ENCODE assay signal across 18 cellular contexts in genomic region chr3:128735287-128735686, GRCh38. TPM values are rescaled to one million over a fixed set of nuclear protein-coding genes. Genes with fewer than 3 reads are reported as not detected.
DNase-seq lines count a peak whose midpoint lies in the region; ATAC-seq and TF ChIP-seq lines count a peak whose summit lies in the region.
"Had no signal": no experiment of that assay in that cellular context is flagged by ENCODE, and none has a peak within 500 bp of the region (broad histone marks: within the 10 kb centered on the region; RNA-seq: fewer than 3 reads in every experiment).

No MANE protein-coding gene starts in this region.

- H3K4me1 ChIP-seq in Loucy (ENCODE audit: insufficient read depth, low read length, poor library complexity, severe bottlenecking): peaks cover 65% of the 10 kb centered on the region
- peaks cover 77% of the 10 kb centered on the region for H3K4me1 ChIP-seq in psoas muscle
- H3K4me1 ChIP-seq: colonic mucosa had no signal

- no peak for DNase-seq in activated CD4-positive, alpha-beta T cell treated with anti-CD3 and anti-CD28 coated beads for 36 hours
- DNase-seq in activated CD4-positive, alpha-beta T cell treated with anti-CD3 and anti-CD28 coated beads for 48 hours: no peak
- DNase-seq in chondrocyte (ENCODE audit: low spot score) (no peak), psoas muscle (no peak), HEK293T (ENCODE audit: extremely low spot score) (no peak), NCI-H2196 treated with DMSO at 0.1 percent for 48 hours (lab: John Stamatoyannopoulos, UW; ENCODE audit: unreplicated experiment) (no peak)
- DNase-seq: activated CD4-positive, alpha-beta T cell treated with anti-CD3 and anti-CD28 coated beads for 1 hour; amniotic stem cell; colonic mucosa; heart right ventricle; NCI-H1694; NCI-H82; RPMI8226; T-helper 1 cell had no signal

- H3K4me1 Mint-ChIP-seq in activated CD4-positive, alpha-beta T cell treated with anti-CD3 and anti-CD28 coated beads for 36 hours: peaks cover 71% of the 10 kb centered on the region
- H3K4me1 Mint-ChIP-seq in chondrocyte (ENCODE audit: low read depth): peaks cover 53% of the 10 kb centered on the region

- H3F3A ChIP-seq in Loucy (ENCODE audit: low read depth): 0 out of 2 replicates have a peak, but pooled peaks cover 3% of the 10 kb centered on the region

- no peak overlapping the region for H2AFZ ChIP-seq in Loucy (ENCODE audit: low read length)

- POLR2A ChIA-PET in activated CD4-positive, alpha-beta T cell treated with anti-CD3 and anti-CD28 coated beads for 36 hours (lab: Charles Lee): no interaction called here
- POLR2A ChIA-PET in HEK293T (lab: Yijun Ruan, JAX): no interaction called here

- H3K9me3 Mint-ChIP-seq in activated CD4-positive, alpha-beta T cell treated with anti-CD3 and anti-CD28 coated beads for 36 hours (ENCODE audit: low read depth): no peaks in the 10 kb centered on the region
- no peaks in the 10 kb centered on the region for H3K9me3 Mint-ChIP-seq in chondrocyte (ENCODE audit: low read depth)

- TF ChIP-seq CTCF in Loucy (conservative IDR thresholded peaks at IDR 0.05; ENCODE audit: low read length) (no peak), chondrocyte (IDR thresholded peaks at IDR 0.05) (no peak), psoas muscle (IDR thresholded peaks at IDR 0.05) (no peak)

- H3K4me3 Mint-ChIP-seq in activated CD4-positive, alpha-beta T cell treated with anti-CD3 and anti-CD28 coated beads for 36 hours: no peak overlapping the region
- H3K4me3 Mint-ChIP-seq in chondrocyte (ENCODE audit: unreplicated experiment): no peak overlapping the region

- no peaks in the 10 kb centered on the region for H3K27me3 Mint-ChIP-seq in activated CD4-positive, alpha-beta T cell treated with anti-CD3 and anti-CD28 coated beads for 36 hours
- H3K27me3 Mint-ChIP-seq in chondrocyte (ENCODE audit: low read depth): no peaks in the 10 kb centered on the region

- no peaks in the 10 kb centered on the region for H3K9me2 ChIP-seq in Loucy (replicated peaks; ENCODE audit: low read depth, low read length)

- H4K20me1 ChIP-seq in Loucy (ENCODE audit: insufficient read depth, low read length, poor library complexity, severe bottlenecking): peaks cover 78% of the 10 kb centered on the region

- H3K36me3 ChIP-seq in Loucy (ENCODE audit: insufficient read depth, low read length) (peaks cover 17% of the 10 kb centered on the region; the same call in 1 of the 2 replicates), psoas muscle (ENCODE audit: insufficient read depth in 1 of 2, low read depth in 1 of 2) (peaks cover 0 to 5% of the 10 kb centered on the region in 2 donors)
- H3K36me3 ChIP-seq: colonic mucosa had no signal

- H3K79me2 ChIP-seq in Loucy (ENCODE audit: insufficient read depth, low read length): peaks cover 100% of the 10 kb centered on the region

- H3K27ac Mint-ChIP-seq in activated CD4-positive, alpha-beta T cell treated with anti-CD3 and anti-CD28 coated beads for 36 hours: peak overlapping the region; percentile 39
- H3K27ac Mint-ChIP-seq in chondrocyte (ENCODE audit: unreplicated experiment): peak overlapping the region; percentile 39

- H3K27me3 ChIP-seq in Loucy (ENCODE audit: insufficient read depth, low read length, poor library complexity, severe bottlenecking) (no peaks in the 10 kb centered on the region), psoas muscle (ENCODE audit: insufficient read depth in 3 of 3, low read length in 2 of 3) (no peaks in the 10 kb centered on the region)
- H3K27me3 ChIP-seq: colonic mucosa, heart right ventricle, suprapubic skin had no signal

- peak overlapping the region; percentile 65 for H3K9ac ChIP-seq in Loucy (ENCODE audit: low read depth, low read length, poor library complexity, severe bottlenecking)

- no peaks in the 10 kb centered on the region for H3K9me3 ChIP-seq in Loucy (ENCODE audit: insufficient read depth, low read depth, low read length)
- H3K9me3 ChIP-seq in psoas muscle: no peaks in the 10 kb centered on the region
- H3K9me3 ChIP-seq: colonic mucosa, heart right ventricle, suprapubic skin had no signal

- H3K4me2 ChIP-seq in Loucy (ENCODE audit: low read depth, low read length, poor library complexity, severe bottlenecking): peak overlapping the region; percentile 95

- H3K36me3 Mint-ChIP-seq in activated CD4-positive, alpha-beta T cell treated with anti-CD3 and anti-CD28 coated beads for 36 hours (ENCODE audit: low read depth): peaks cover 45% of the 10 kb centered on the region
- H3K36me3 Mint-ChIP-seq in chondrocyte (ENCODE audit: low read depth): no peaks in the 10 kb centered on the region

- intact Hi-C loops in activated CD4-positive, alpha-beta T cell treated with anti-CD3 and anti-CD28 coated beads for 36 hours (cut with DNase I, micrococcal nuclease): no loop called here
- intact Hi-C loops in psoas muscle (cut with DNase I): no loop called here

- H3K27ac ChIP-seq in psoas muscle: peak overlapping the region; percentile 100
- H3K27ac ChIP-seq: colonic mucosa, suprapubic skin had no signal

- CTCF ChIA-PET in activated CD4-positive, alpha-beta T cell treated with anti-CD3 and anti-CD28 coated beads for 36 hours (lab: Charles Lee): interaction anchor here (1.1 to 1.9 kb wide), 5 partner anchors 11 to 99 kb away, joined by 3 to 5 read pairs (median 4); no protein-coding TSS in a partner anchor
- CTCF ChIA-PET in HEK293T (lab: Yijun Ruan, JAX): no interaction called here

- peak overlapping the region; percentile 63 for H3K4me3 ChIP-seq in Loucy (ENCODE audit: low read length, poor library complexity, severe bottlenecking)
- peak overlapping the region; percentile 13 for H3K4me3 ChIP-seq in psoas muscle
- H3K4me3 ChIP-seq: colonic mucosa, heart right ventricle, suprapubic skin had no signal

- no peak for ATAC-seq in activated CD4-positive, alpha-beta T cell treated with anti-CD3 and anti-CD28 coated beads for 36 hours
- ATAC-seq in psoas muscle (no peak), HG03432 (IDR thresholded peaks at IDR 0.05; ENCODE audit: unreplicated experiment) (no peak)
- ATAC-seq: esophagus mucosa, heart right ventricle had no signal

TF ChIP-seq in HEK293T, 16 proteins besides CTCF, POLR2A, EP300 and RAD21:
- TF ChIP-seq SP1 (IDR thresholded peaks at IDR 0.05) (no peak), FOXA1 (IDR thresholded peaks at IDR 0.05) (no peak), L3MBTL2 (conservative IDR thresholded peaks at IDR 0.05) (no peak), TARDBP (IDR thresholded peaks at IDR 0.05) (no peak), ZNF384 (IDR thresholded peaks at IDR 0.05) (no peak), FOXM1 (IDR thresholded peaks at IDR 0.05; ENCODE audit: borderline replicate concordance) (no peak), LEF1 (IDR thresholded peaks at IDR 0.05; ENCODE audit: borderline replicate concordance) (no peak), BHLHE40 (IDR thresholded peaks at IDR 0.05; ENCODE audit: borderline replicate concordance) (no peak), ELF4 (IDR thresholded peaks at IDR 0.05) (no peak), ARNT (IDR thresholded peaks at IDR 0.05) (no peak), NFRKB (IDR thresholded peaks at IDR 0.05) (no peak), HDGF (IDR thresholded peaks at IDR 0.05; ENCODE audit: borderline replicate concordance) (no peak), SUZ12 (IDR thresholded peaks at IDR 0.05) (no peak)

RNA-seq across cellular contexts. Expression of gene RAB7A, which starts 9.3 kb away (rescaled TPM):
- total RNA-seq in activated CD4-positive, alpha-beta T cell treated with anti-CD3 and anti-CD28 coated beads for 36 hours: 100 to 1,000 TPM; 297 to 534 TPM
- total RNA-seq in chondrocyte (204 to 231 TPM (median 216 TPM) in 3 replicates), psoas muscle (100 to 1,000 TPM; 232 to 375 (median 284) TPM)
- polyA plus RNA-seq in psoas muscle: 100 to 1,000 TPM; 206 to 410 (median 369) TPM
